Comparison of ENCODE assay signal across 8 cellular contexts in the genomic region with DNA sequence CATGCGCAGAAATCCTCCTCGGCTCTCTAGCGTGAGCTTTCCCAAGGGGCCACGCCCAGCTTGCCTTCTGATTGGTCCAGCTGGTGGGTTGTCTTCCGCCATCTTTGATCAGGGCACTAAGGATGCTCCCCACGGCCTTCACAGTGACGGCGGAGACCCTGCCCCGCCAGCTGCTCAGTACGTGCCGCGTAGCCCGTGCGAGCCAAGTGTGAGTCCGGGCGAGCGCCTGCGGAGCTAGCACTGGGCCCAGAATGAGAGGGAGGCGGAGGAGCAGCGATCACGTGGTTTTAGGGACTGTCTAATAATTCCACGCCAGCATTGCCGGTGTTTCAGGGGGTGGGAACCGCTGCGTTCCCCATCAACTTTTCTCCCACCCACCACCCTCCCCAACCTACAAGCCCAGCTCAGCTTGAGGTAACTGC. TPM values are rescaled to one million over a fixed set of nuclear protein-coding genes. Genes with fewer than 3 reads are reported as not detected.
DNase-seq lines count a peak whose midpoint lies in the region; ATAC-seq and TF ChIP-seq lines count a peak whose summit lies in the region.

No MANE protein-coding gene starts in this region.

- H3K4me3 ChIP-seq in cardiac fibroblast (replicated peaks in 1 of 2; ENCODE audit: low read depth in 2 of 2, low read length in 2 of 2) (peak overlapping the region; percentile 49 to 53), smooth muscle cell (peak overlapping the region; percentile 57)

- CTCF ChIA-PET in WTC11 (lab: Charles Lee), result interaction anchor here (0.5 to 6.3 kb wide), 25 partner anchors 11 to 804 kb away, joined by 3 to 149 read pairs (median 4); partner anchors contain the start of genes CASTOR1, CCDC157, RNF215 and SEC14L2

- H2AFZ ChIP-seq in smooth muscle cell (ENCODE audit: low read depth), result peak overlapping the region; percentile 63

- H3K4me3 Mint-ChIP-seq in WTC11, result peak overlapping the region; percentile 83

- TF ChIP-seq POLR2A in GM18951 (IDR thresholded peaks at IDR 0.05; ENCODE audit: extremely low read depth, insufficient read depth, insufficient read length), result peak; percentile 76

- H3K9me3 Mint-ChIP-seq in WTC11, result no peaks in the 10 kb centered on the region

- peaks cover 23% of the 10 kb centered on the region for H3K4me1 ChIP-seq in smooth muscle cell (ENCODE audit: low read depth)

- peak overlapping the region; percentile 87 for H3K4me2 ChIP-seq in smooth muscle cell

- H3K4me1 Mint-ChIP-seq in WTC11, result peaks cover 32% of the 10 kb centered on the region

- TF ChIP-seq CTCF in WTC11 (IDR thresholded peaks at IDR 0.05) (no peak), cardiac fibroblast (IDR thresholded peaks at IDR 0.05; ENCODE audit: low read depth, low read length) (no peak), smooth muscle cell (IDR thresholded peaks at IDR 0.05; ENCODE audit: borderline replicate concordance, insufficient read depth, poor library complexity, severe bottlenecking) (no peak)

- ATAC-seq in HG03175 (IDR thresholded peaks at IDR 0.05; ENCODE audit: unreplicated experiment), result peak; percentile 87
- ATAC-seq in WTC11, result peak; percentile 78

- H3K27me3 Mint-ChIP-seq in WTC11 (ENCODE audit: low read depth), result no peaks in the 10 kb centered on the region; the same call in 1 of the 2 replicates

- DNase-seq in AG08396 (ENCODE audit: low spot score), result peak; percentile 98
- peak; percentile 97 for DNase-seq in NCI-H2227 treated with DMSO at 0.1 percent for 48 hours (lab: John Stamatoyannopoulos, UW)
- DNase-seq in WTC11 (ENCODE audit: low spot score), result peak; percentile 98
- DNase-seq in cardiac fibroblast (ENCODE audit: low read depth in 2 of 2), result peak; percentile 100
- peak; percentile 96 for DNase-seq in iPS-NIHi7 (ENCODE audit: extremely low spot score)
- DNase-seq in smooth muscle cell (lab: John Stamatoyannopoulos, UW; ENCODE audit: unreplicated experiment), result peak; percentile 86

- H4K20me1 ChIP-seq in smooth muscle cell (ENCODE audit: low read depth), result no peaks in the 10 kb centered on the region

- H3K27ac ChIP-seq in smooth muscle cell (ENCODE audit: low read depth), result peak overlapping the region; percentile 98

- peak overlapping the region; percentile 99 for H3K27ac Mint-ChIP-seq in WTC11

- peaks cover 34% of the 10 kb centered on the region for H3K36me3 Mint-ChIP-seq in WTC11

- in situ Hi-C loops in GM18951 (cut with MboI; ENCODE audit: low sequenced_read_pairs, unreplicated experiment), result no loop called here

- POLR2A ChIA-PET in WTC11 (lab: Charles Lee), result interaction anchor here (0.6 to 3.2 kb wide), 11 partner anchors 11 to 337 kb away, joined by 3 to 35 read pairs (median 6); partner anchors contain the start of genes CCDC157, RNF215, SEC14L2 and SF3A1

- H3K79me2 ChIP-seq in smooth muscle cell (ENCODE audit: low read depth), result no peaks in the 10 kb centered on the region

- WGBS in smooth muscle cell (ENCODE audit: low lambda C conversion rate), result under 1% methylated on average over 25 of the region's 25 CpGs

- H3K9ac ChIP-seq in smooth muscle cell (ENCODE audit: low read depth), result peak overlapping the region; percentile 85

- H3K36me3 ChIP-seq in smooth muscle cell (ENCODE audit: low read depth), result no peaks in the 10 kb centered on the region

- no peaks in the 10 kb centered on the region for H3K27me3 ChIP-seq in smooth muscle cell (ENCODE audit: low read depth)

- H3K9me3 ChIP-seq in smooth muscle cell (replicated peaks; ENCODE audit: low read depth), result no peaks in the 10 kb centered on the region

- peaks cover 20% of the 10 kb centered on the region for H3F3A ChIP-seq in smooth muscle cell (ENCODE audit: low read depth)

TF ChIP-seq in WTC11, 78 proteins besides CTCF, POLR2A, EP300 and RAD21 (continues in another document):
- TF ChIP-seq GRHL2 (CRISPR knock-in tag; IDR thresholded peaks at IDR 0.05; ENCODE audit: insufficient replicate concordance, severe bottlenecking), result no peak
- TF ChIP-seq MXD4 (CRISPR knock-in tag; IDR thresholded peaks at IDR 0.05; ENCODE audit: borderline replicate concordance), result no peak
- no peak for TF ChIP-seq FOXP1 (CRISPR knock-in tag; IDR thresholded peaks at IDR 0.05; ENCODE audit: borderline replicate concordance)
- TF ChIP-seq E2F4 (CRISPR knock-in tag; IDR thresholded peaks at IDR 0.05; ENCODE audit: borderline replicate concordance, low read depth), result no peak
- TF ChIP-seq ELF4 (CRISPR knock-in tag; IDR thresholded peaks at IDR 0.05; ENCODE audit: low read depth), result no peak
- TF ChIP-seq NFE2L1 (CRISPR knock-in tag; IDR thresholded peaks at IDR 0.05), result no peak
- TF ChIP-seq ZNF671 (CRISPR knock-in tag; IDR thresholded peaks at IDR 0.05), result no peak
- no peak for TF ChIP-seq FOXP4 (CRISPR knock-in tag; IDR thresholded peaks at IDR 0.05)
- no peak for TF ChIP-seq ZBTB21 (CRISPR knock-in tag; IDR thresholded peaks at IDR 0.05; ENCODE audit: borderline replicate concordance)
- peak; percentile 95 for TF ChIP-seq USF1 (CRISPR knock-in tag; IDR thresholded peaks at IDR 0.05)
- TF ChIP-seq, protein P1, sequence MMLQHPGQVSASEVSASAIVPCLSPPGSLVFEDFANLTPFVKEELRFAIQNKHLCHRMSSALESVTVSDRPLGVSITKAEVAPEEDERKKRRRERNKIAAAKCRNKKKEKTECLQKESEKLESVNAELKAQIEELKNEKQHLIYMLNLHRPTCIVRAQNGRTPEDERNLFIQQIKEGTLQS (CRISPR knock-in tag; conservative IDR thresholded peaks at IDR 0.05), result no peak
- no peak for TF ChIP-seq NR2C2 (CRISPR knock-in tag; IDR thresholded peaks at IDR 0.05)
- TF ChIP-seq GABPB1 (CRISPR knock-in tag; IDR thresholded peaks at IDR 0.05), result no peak
- TF ChIP-seq, protein P2, sequence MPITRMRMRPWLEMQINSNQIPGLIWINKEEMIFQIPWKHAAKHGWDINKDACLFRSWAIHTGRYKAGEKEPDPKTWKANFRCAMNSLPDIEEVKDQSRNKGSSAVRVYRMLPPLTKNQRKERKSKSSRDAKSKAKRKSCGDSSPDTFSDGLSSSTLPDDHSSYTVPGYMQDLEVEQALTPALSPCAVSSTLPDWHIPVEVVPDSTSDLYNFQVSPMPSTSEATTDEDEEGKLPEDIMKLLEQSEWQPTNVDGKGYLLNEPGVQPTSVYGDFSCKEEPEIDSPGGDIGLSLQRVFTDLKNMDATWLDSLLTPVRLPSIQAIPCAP (CRISPR knock-in tag; IDR thresholded peaks at IDR 0.05), result no peak
- TF ChIP-seq JAZF1 (CRISPR knock-in tag; IDR thresholded peaks at IDR 0.05), result no peak
- TF ChIP-seq, protein P3, sequence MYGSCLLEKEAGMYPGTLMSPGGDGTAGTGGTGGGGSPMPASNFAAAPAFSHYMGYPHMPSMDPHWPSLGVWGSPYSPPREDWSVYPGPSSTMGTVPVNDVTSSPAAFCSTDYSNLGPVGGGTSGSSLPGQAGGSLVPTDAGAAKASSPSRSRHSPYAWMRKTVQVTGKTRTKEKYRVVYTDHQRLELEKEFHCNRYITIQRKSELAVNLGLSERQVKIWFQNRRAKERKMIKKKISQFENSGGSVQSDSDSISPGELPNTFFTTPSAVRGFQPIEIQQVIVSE (CRISPR knock-in tag; IDR thresholded peaks at IDR 0.05; ENCODE audit: borderline replicate concordance), result no peak
- TF ChIP-seq HMGA2 (CRISPR knock-in tag; IDR thresholded peaks at IDR 0.05), result no peak

RNA-seq across cellular contexts. Expression of gene MTFP1, which starts 1.6 kb away (rescaled TPM):
- total RNA-seq in WTC11 (2021), result 75.0 to 78.7 TPM (median 75.5 TPM) in 3 replicates
- 14.3 and 14.4 TPM in 2 replicates for total RNA-seq in smooth muscle cell
- 30.9 and 31.3 TPM in 2 replicates for polyA plus RNA-seq in smooth muscle cell

RNA-seq across cellular contexts. Expression of gene SEC14L2, which starts 27.2 kb away (rescaled TPM):
- 2.4 to 3.9 TPM (median 3.9 TPM) in 3 replicates for total RNA-seq in WTC11 (2021)
- 7.9 and 15.1 TPM in 2 replicates for total RNA-seq in smooth muscle cell
- 8.0 and 8.2 TPM in 2 replicates for polyA plus RNA-seq in smooth muscle cell

RNA-seq across cellular contexts. Expression of gene RNF215, which starts 36.8 kb away (rescaled TPM):
- 25.4 to 28.6 TPM (median 27.6 TPM) in 3 replicates for total RNA-seq in WTC11 (2021)
- total RNA-seq in smooth muscle cell, result 11.6 and 21.2 TPM in 2 replicates
- 3.4 and 5.9 TPM in 2 replicates for polyA plus RNA-seq in smooth muscle cell

RNA-seq across cellular contexts. Expression of gene SEC14L3, which starts 47.8 kb away (rescaled TPM):
- total RNA-seq in WTC11 (2021), result not detected in 3 replicates
- not detected in 2 replicates for total RNA-seq in smooth muscle cell
- 0.09 TPM in 1 of 2 replicates, not detected in the other for polyA plus RNA-seq in smooth muscle cell

Comparison
In these comparisons a context has a peak if more than half of its experiments do, and no peak if none do; other contexts are left out.
1. Peak in every context shown above with its lines: DNase-seq, ATAC-seq, H3K4me3 ChIP-seq and H3K27ac ChIP-seq.